Comparison of ENCODE assay signal across 11 cellular contexts in genomic region chr6:11650297-11650696, GRCh38.
DNase-seq lines count a peak whose midpoint lies in the region; ATAC-seq, FAIRE-seq and TF ChIP-seq lines count a peak whose summit lies in the region.
"Had no signal": no experiment of that assay in that cellular context is flagged by ENCODE, and none has a peak within 500 bp of the region (broad histone marks: within the 10 kb centered on the region; RNA-seq: fewer than 3 reads in every experiment).

No MANE protein-coding gene starts in this region.

- no peaks in the 10 kb centered on the region for H3K36me3 Mint-ChIP-seq in MCF 10A (ENCODE audit: insufficient read depth, unreplicated experiment)

- no TSS peak for BruUV-seq in mammary epithelial cell (replicated peaks; lab: Mats Ljungman, UMichigan)
- no TSS peak for BruUV-seq in MCF 10A (replicated peaks; lab: Mats Ljungman, UMichigan)

- POLR2A ChIA-PET in MCF 10A (lab: Yijun Ruan, JAX), result interaction anchor here (0.7 kb wide), 1 partner anchor 448 kb away, joined by 4 read pairs; no protein-coding TSS in a partner anchor

- ATAC-seq in upper lobe of right lung (peak; percentile 37), HG02970 (IDR thresholded peaks at IDR 0.05; ENCODE audit: low FRiP score, unreplicated experiment) (no peak)

- no peaks in the 10 kb centered on the region for H3K4me1 Mint-ChIP-seq in MCF 10A (ENCODE audit: insufficient read depth, unreplicated experiment)
- H3K4me1 Mint-ChIP-seq: naive B cell had no signal

- H3K9ac ChIP-seq in mammary epithelial cell (ENCODE audit: insufficient read depth, low read length), result no peak overlapping the region
- no peak overlapping the region for H3K9ac ChIP-seq in iPS-18a (ENCODE audit: low read length)

- H3K79me2 ChIP-seq in mammary epithelial cell (ENCODE audit: insufficient read depth, low read length), result no peaks in the 10 kb centered on the region

- H3K27me3 Mint-ChIP-seq in MCF 10A (ENCODE audit: insufficient read depth, unreplicated experiment), result no peaks in the 10 kb centered on the region

- no peak for DNase-seq in mammary epithelial cell
- DNase-seq in MCF 10A (ENCODE audit: unreplicated experiment), result no peak
- peak; percentile 37 for DNase-seq in bronchial epithelial cell (ENCODE audit: low read depth)
- DNase-seq in upper lobe of right lung, result no peak
- no peak for DNase-seq in effector memory CD4-positive, alpha-beta T cell
- no peak for DNase-seq in OCI-M2 (lab: John Stamatoyannopoulos, UW; ENCODE audit: unreplicated experiment)
- DNase-seq: naive B cell, Peyer's patch had no signal

- H3K4me1 ChIP-seq in mammary epithelial cell (ENCODE audit: insufficient read depth, low read length) (peaks cover 8% of the 10 kb centered on the region), iPS-18a (ENCODE audit: control insufficient read depth, low read depth, low read length) (peaks cover 50% of the 10 kb centered on the region), upper lobe of right lung (peaks cover 22% of the 10 kb centered on the region)
- H3K4me1 ChIP-seq in effector memory CD4-positive, alpha-beta T cell (ENCODE audit: control insufficient read depth, insufficient read depth, low read length, poor library complexity, severe bottlenecking), result no peaks in the 10 kb centered on the region

- H3K4me3 Mint-ChIP-seq in MCF 10A (ENCODE audit: unreplicated experiment), result no peak overlapping the region
- H3K4me3 Mint-ChIP-seq: naive B cell had no signal

- no peaks in the 10 kb centered on the region for H3K27me3 ChIP-seq in mammary epithelial cell (ENCODE audit: insufficient read depth, low read length)
- no peaks in the 10 kb centered on the region for H3K27me3 ChIP-seq in bronchial epithelial cell (ENCODE audit: control insufficient read depth, insufficient read depth, low read length)
- H3K27me3 ChIP-seq in iPS-18a (ENCODE audit: control insufficient read depth, insufficient read depth, low read length), result no peaks in the 10 kb centered on the region
- H3K27me3 ChIP-seq in upper lobe of right lung, result no peaks in the 10 kb centered on the region
- H3K27me3 ChIP-seq in effector memory CD4-positive, alpha-beta T cell (replicated peaks; ENCODE audit: control insufficient read depth, insufficient read depth, low read length, poor library complexity, severe bottlenecking), result no peaks in the 10 kb centered on the region
- H3K27me3 ChIP-seq: Peyer's patch had no signal

- H3K36me3 ChIP-seq in mammary epithelial cell (ENCODE audit: insufficient read depth, low read length) (no peaks in the 10 kb centered on the region), bronchial epithelial cell (ENCODE audit: control insufficient read depth, insufficient read depth, low read length) (no peaks in the 10 kb centered on the region), iPS-18a (ENCODE audit: control insufficient read depth, low read depth, low read length) (no peaks in the 10 kb centered on the region), upper lobe of right lung (no peaks in the 10 kb centered on the region)
- no peaks in the 10 kb centered on the region for H3K36me3 ChIP-seq in effector memory CD4-positive, alpha-beta T cell (ENCODE audit: control insufficient read depth, insufficient read depth, low read length)
- H3K36me3 ChIP-seq: Peyer's patch had no signal

- dilution Hi-C loops in mammary epithelial cell (cut with HindIII; ENCODE audit: low sequenced_read_pairs), result no loop called here

- no peaks in the 10 kb centered on the region for H4K20me1 ChIP-seq in mammary epithelial cell (ENCODE audit: insufficient read depth, low read length)

- intact Hi-C loops in mammary epithelial cell (cut with micrococcal nuclease) (loop anchor here (10.0 kb wide), 1 partner anchor 745 kb away; no protein-coding TSS in a partner anchor), MCF 10A (cut with micrococcal nuclease) (no loop called here), upper lobe of right lung (cut with DNase I) (loop anchor here (10.0 kb wide), 1 partner anchor 45 kb away; no protein-coding TSS in a partner anchor)

- CTCF ChIA-PET in mammary epithelial cell (lab: Charles Lee; ENCODE audit: low non-redundant PET), result no interaction called here
- CTCF ChIA-PET in MCF 10A (lab: Yijun Ruan, JAX), result interaction anchor here (0.6 to 1.6 kb wide), 2 partner anchors 67 to 641 kb away, joined by 3 to 4 read pairs; no protein-coding TSS in a partner anchor

- H3K27ac Mint-ChIP-seq in MCF 10A (ENCODE audit: low read depth, unreplicated experiment), result no peak overlapping the region

- WGBS in mammary epithelial cell (ENCODE audit: low coverage, missing lambda C conversion rate), result 14% methylated on average over 5 of the region's 5 CpGs

- in situ Hi-C loops in mammary epithelial cell (cut with MboI; ENCODE audit: low sequenced_read_pairs in 2 of 2), result loop anchor here in 1 of 2 donors (10.0 kb wide), 1 partner anchor 585 kb away; no protein-coding TSS in a partner anchor

- TF ChIP-seq CTCF in mammary epithelial cell (conservative IDR thresholded peaks at IDR 0.05 in 1 of 2, IDR thresholded peaks at IDR 0.05 in 1 of 2; ENCODE audit: extremely low read depth in 1 of 2, insufficient read depth in 1 of 2, low read depth in 1 of 2, low read length in 2 of 2) (no peak), MCF 10A (IDR thresholded peaks at IDR 0.05; ENCODE audit: unreplicated experiment) (no peak), bronchial epithelial cell (IDR thresholded peaks at IDR 0.05; ENCODE audit: insufficient read depth, low read length, severe bottlenecking) (no peak), upper lobe of right lung (IDR thresholded peaks at IDR 0.05) (no peak)

- FAIRE-seq in bronchial epithelial cell (lab: Jason Lieb, UNC), result no peak
- FAIRE-seq: colon had no signal

- H3K9me3 Mint-ChIP-seq in MCF 10A (ENCODE audit: unreplicated experiment), result no peaks in the 10 kb centered on the region

- H3K9me3 ChIP-seq in mammary epithelial cell (replicated peaks; ENCODE audit: insufficient read depth, low read length) (peaks cover 4% of the 10 kb centered on the region), iPS-18a (ENCODE audit: control insufficient read depth, low read depth, low read length) (peaks cover 9% of the 10 kb centered on the region), upper lobe of right lung (no peaks in the 10 kb centered on the region)
- H3K9me3 ChIP-seq in effector memory CD4-positive, alpha-beta T cell (ENCODE audit: control insufficient read depth, low read length), result no peaks in the 10 kb centered on the region
- H3K9me3 ChIP-seq: Peyer's patch had no signal

- H3K27ac ChIP-seq in mammary epithelial cell (ENCODE audit: insufficient read depth, low read depth, low read length) (no peak overlapping the region), iPS-18a (ENCODE audit: low read length) (peak overlapping the region; percentile 2), upper lobe of right lung (peak overlapping the region; percentile 17)
- H3K27ac ChIP-seq in effector memory CD4-positive, alpha-beta T cell (ENCODE audit: insufficient read depth, low read length, poor library complexity, severe bottlenecking), result no peak overlapping the region

- peak overlapping the region; percentile 43 for H2AFZ ChIP-seq in mammary epithelial cell (ENCODE audit: low read depth, low read length)

- H3K4me3 ChIP-seq in mammary epithelial cell (replicated peaks in 1 of 3; ENCODE audit: insufficient read depth in 1 of 3, low read depth in 2 of 3, low read length in 3 of 3), result no peak overlapping the region
- no peak overlapping the region for H3K4me3 ChIP-seq in bronchial epithelial cell (ENCODE audit: low read depth, low read length)
- H3K4me3 ChIP-seq in iPS-18a (ENCODE audit: low read length), result peak overlapping the region; percentile 45
- no peak overlapping the region for H3K4me3 ChIP-seq in upper lobe of right lung
- no peak overlapping the region for H3K4me3 ChIP-seq in effector memory CD4-positive, alpha-beta T cell (ENCODE audit: insufficient read depth, low read depth, low read length, poor library complexity, severe bottlenecking)
- H3K4me3 ChIP-seq: Peyer's patch had no signal

- no peak overlapping the region for H3K4me2 ChIP-seq in mammary epithelial cell (ENCODE audit: insufficient read depth, low read depth, low read length)

Comparison
In these comparisons a context has a peak if more than half of its experiments do, and no peak if none do; other contexts are left out.
1. H3K27ac ChIP-seq: peak in iPS-18a (single experiment) and upper lobe of right lung (single experiment); none in mammary epithelial cell (single experiment) and effector memory CD4-positive, alpha-beta T cell (single experiment).